In the genomic region with DNA sequence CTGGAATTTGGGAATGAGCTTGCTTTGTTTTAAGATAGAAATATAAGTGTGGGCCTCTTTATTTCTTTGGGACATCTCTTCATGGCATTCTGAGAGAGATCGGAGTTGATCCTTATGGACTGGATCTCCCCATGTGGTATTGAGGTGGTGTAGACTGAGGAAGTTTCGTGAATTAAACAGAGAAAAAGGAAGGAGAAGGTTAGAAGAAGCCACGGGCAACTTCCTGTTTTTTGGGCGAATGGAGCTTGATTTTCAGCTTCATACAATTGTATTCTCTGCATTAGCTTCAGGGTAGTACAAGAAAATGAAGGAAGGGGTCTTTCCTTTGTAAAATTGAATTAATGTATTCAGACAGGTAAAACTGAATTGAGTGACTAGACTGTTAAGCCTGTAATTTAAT, we compare ENCODE assay signal across 28 cellular contexts.
A peak's percentile ranks its signal among the peaks of the same experiment; 100 is the strongest.
DNase-seq lines count a peak whose midpoint lies in the region; ATAC-seq, FAIRE-seq and TF ChIP-seq lines count a peak whose summit lies in the region.
"Had no signal": no experiment of that assay in that cellular context is flagged by ENCODE, and none has a peak within 500 bp of the region (broad histone marks: within the 10 kb centered on the region; RNA-seq: fewer than 3 reads in every experiment).

No MANE protein-coding gene starts in this region.

- WGBS in endodermal cell (ENCODE audit: insufficient coverage in 1 of 2, insufficient read length in 1 of 2), 2 experiments: 87 to 92% methylated on average over 3 of the region's 4 CpGs

- H3K4me1 Mint-ChIP-seq in CD14-positive monocyte (peaks cover 11% of the 10 kb centered on the region), astrocyte (ENCODE audit: low read depth, unreplicated experiment) (peaks cover 5% of the 10 kb centered on the region), endodermal cell (peaks cover 15% of the 10 kb centered on the region)

- DNase-seq in CD14-positive monocyte (ENCODE audit: low spot score) (no peak), KBM-7 (peak; percentile 78), NOMO-1 treated with DMSO at 0.1 percent for 48 hours (lab: John Stamatoyannopoulos, UW; ENCODE audit: unreplicated experiment) (peak; percentile 66), astrocyte (ENCODE audit: low read depth) (no peak), left lung (no peak), HUDEP-2 (lab: John Stamatoyannopoulos, UW; ENCODE audit: unreplicated experiment in 76 of 76) (no peak), endodermal cell (no peak), SHP77 (lab: John Stamatoyannopoulos, UW) (no peak)
- DNase-seq: activated CD4-positive, alpha-beta T cell treated with anti-CD3 and anti-CD28 coated beads for 4 hours; activated gamma-delta T cell; activated T-cell treated with anti-CD3 and anti-CD28 coated beads, Interleukin-2, amount 50 U/mL, for 24 hours; C1 segment of cervical spinal cord; central memory CD4-positive, alpha-beta T cell; left cardiac atrium; mammary epithelial cell; MM.1S; NCI-H1694 treated with DMSO at 0.1 percent for 48 hours; NK-92 treated with Interleukin-12 subunit alpha and Interleukin-12 subunit beta, amount 100 ng/mL, for 24 hours; SK-N-SH; stimulated activated CD4-positive, alpha-beta T cell treated with anti-CD3 and anti-CD28 coated beads, Interleukin-4, amount 100 ng/mL, for 1 hour; upper lobe of left lung had no signal

- TF ChIP-seq CTCF in CD14-positive monocyte (IDR thresholded peaks at IDR 0.05) (no peak), astrocyte (IDR thresholded peaks at IDR 0.05; ENCODE audit: insufficient read depth, low read depth, low read length) (no peak), left lung (IDR thresholded peaks at IDR 0.05) (no peak), endodermal cell (conservative IDR thresholded peaks at IDR 0.05) (no peak)

- H3K36me3 ChIP-seq in astrocyte (ENCODE audit: insufficient read depth, low read length) (no peaks in the 10 kb centered on the region), left lung (no peaks in the 10 kb centered on the region), endodermal cell (ENCODE audit: control insufficient read depth, insufficient read depth, low read length) (no peaks in the 10 kb centered on the region)
- H3K36me3 ChIP-seq: right atrium auricular region, upper lobe of left lung had no signal

- H3K27me3 ChIP-seq in astrocyte (ENCODE audit: insufficient read depth, low read length) (no peaks in the 10 kb centered on the region), left lung (no peaks in the 10 kb centered on the region), endodermal cell (ENCODE audit: control insufficient read depth, insufficient read depth, low read length, poor library complexity, severe bottlenecking) (peaks cover 14% of the 10 kb centered on the region)
- H3K27me3 ChIP-seq: hepatocyte, right atrium auricular region, upper lobe of left lung had no signal

- in situ Hi-C loops in KBM-7 (cut with MboI; ENCODE audit: low pct_unique_long_range_greater_than_20kb, low sequenced_read_pairs): no loop called here

- no peak overlapping the region for H3K27ac ChIP-seq in astrocyte (ENCODE audit: low read depth, low read length)
- H3K27ac ChIP-seq in left lung: no peak overlapping the region
- H3K27ac ChIP-seq in endodermal cell (ENCODE audit: low read depth, low read length): no peak overlapping the region
- H3K27ac ChIP-seq: hepatocyte, parathyroid adenoma, right atrium auricular region, RWPE1, upper lobe of left lung had no signal

- H3K27ac Mint-ChIP-seq in CD14-positive monocyte (peak overlapping the region in 4 of 7 donors; percentile 13 to 72 (median 34)), astrocyte (ENCODE audit: unreplicated experiment) (no peak overlapping the region), endodermal cell (no peak overlapping the region)
- H3K27ac Mint-ChIP-seq: activated T-cell treated with anti-CD3 and anti-CD28 coated beads, Interleukin-2, amount 50 U/mL, for 24 hours; stimulated activated memory B cell treated with anti-CD40 and anti-IgM and Interleukin-4, amounts not matched to agents 10 μg/mL and 1 μg/mL and 100 μg/mL, for 72 hours had no signal

- H3K27me3 Mint-ChIP-seq in CD14-positive monocyte (ENCODE audit: low read depth in 3 of 3): peaks cover 0 to 2% (median under 1%) of the 10 kb centered on the region in 3 donors
- H3K27me3 Mint-ChIP-seq in astrocyte (ENCODE audit: low read depth, unreplicated experiment): peaks cover 2% of the 10 kb centered on the region
- peaks cover 42% of the 10 kb centered on the region for H3K27me3 Mint-ChIP-seq in endodermal cell (ENCODE audit: insufficient read depth)
- H3K27me3 Mint-ChIP-seq: activated T-cell treated with anti-CD3 and anti-CD28 coated beads, Interleukin-2, amount 50 U/mL, for 24 hours; stimulated activated memory B cell treated with anti-CD40 and anti-IgM and Interleukin-4, amounts not matched to agents 10 μg/mL and 1 μg/mL and 100 μg/mL, for 72 hours had no signal

- H3K4me3 ChIP-seq in astrocyte (ENCODE audit: insufficient read depth, low read depth, low read length) (no peak overlapping the region), left lung (no peak overlapping the region), endodermal cell (ENCODE audit: low read length) (no peak overlapping the region)
- H3K4me3 ChIP-seq: hepatocyte, right atrium auricular region, upper lobe of left lung had no signal

- no peaks in the 10 kb centered on the region for H3K9me3 ChIP-seq in astrocyte (ENCODE audit: insufficient read depth, low read depth, low read length)
- no peaks in the 10 kb centered on the region for H3K9me3 ChIP-seq in left lung
- H3K9me3 ChIP-seq in endodermal cell (ENCODE audit: control insufficient read depth, low read length): no peaks in the 10 kb centered on the region
- H3K9me3 ChIP-seq: right atrium auricular region, SK-N-SH, upper lobe of left lung had no signal

- H3K36me3 Mint-ChIP-seq in CD14-positive monocyte: no peaks in the 10 kb centered on the region
- H3K36me3 Mint-ChIP-seq in astrocyte (ENCODE audit: low read depth, unreplicated experiment): no peaks in the 10 kb centered on the region
- no peaks in the 10 kb centered on the region for H3K36me3 Mint-ChIP-seq in endodermal cell (ENCODE audit: low read depth)
- H3K36me3 Mint-ChIP-seq: stimulated activated memory B cell treated with anti-CD40 and anti-IgM and Interleukin-4, amounts not matched to agents 10 μg/mL and 1 μg/mL and 100 μg/mL, for 72 hours had no signal

- no peak for ATAC-seq in left lung
- ATAC-seq: left cardiac atrium; stimulated activated memory B cell treated with anti-CD40 and anti-IgM and Interleukin-4, amounts not matched to agents 10 μg/mL and 1 μg/mL and 100 μg/mL, for 72 hours had no signal

- H3K9ac ChIP-seq in astrocyte (ENCODE audit: low read length) (no peak overlapping the region), endodermal cell (ENCODE audit: extremely low read depth, low read length, poor library complexity, severe bottlenecking) (no peak overlapping the region)
- H3K9ac ChIP-seq: parathyroid adenoma, SK-N-SH had no signal

- no peaks in the 10 kb centered on the region for H3K79me2 ChIP-seq in astrocyte (ENCODE audit: insufficient read depth, low read length)
- H3K79me2 ChIP-seq: hepatocyte, parathyroid adenoma had no signal

- H3K9me3 Mint-ChIP-seq in CD14-positive monocyte (peaks cover 0 to 3% (median 0%) of the 10 kb centered on the region in 7 donors), astrocyte (ENCODE audit: unreplicated experiment) (no peaks in the 10 kb centered on the region), endodermal cell (no peaks in the 10 kb centered on the region)
- H3K9me3 Mint-ChIP-seq: activated T-cell treated with anti-CD3 and anti-CD28 coated beads, Interleukin-2, amount 50 U/mL, for 24 hours; stimulated activated memory B cell treated with anti-CD40 and anti-IgM and Interleukin-4, amounts not matched to agents 10 μg/mL and 1 μg/mL and 100 μg/mL, for 72 hours had no signal

- H3K4me1 ChIP-seq in astrocyte (ENCODE audit: insufficient read depth, low read length) (no peaks in the 10 kb centered on the region), left lung (peaks cover 0 to 6% of the 10 kb centered on the region in 2 donors), endodermal cell (ENCODE audit: control insufficient read depth, insufficient read depth, low read length) (no peaks in the 10 kb centered on the region)
- H3K4me1 ChIP-seq: right atrium auricular region had no signal

- H3K4me3 Mint-ChIP-seq in CD14-positive monocyte (peak overlapping the region in 1 of 2 donors; percentile 67), astrocyte (ENCODE audit: unreplicated experiment) (no peak overlapping the region), endodermal cell (no peak overlapping the region)
- H3K4me3 Mint-ChIP-seq: activated T-cell treated with anti-CD3 and anti-CD28 coated beads, Interleukin-2, amount 50 U/mL, for 24 hours; stimulated activated memory B cell treated with anti-CD40 and anti-IgM and Interleukin-4, amounts not matched to agents 10 μg/mL and 1 μg/mL and 100 μg/mL, for 72 hours had no signal

- no peak overlapping the region for H2AFZ ChIP-seq in astrocyte (ENCODE audit: low read depth, low read length)
- H2AFZ ChIP-seq: hepatocyte, parathyroid adenoma had no signal

- intact Hi-C loops in CD14-positive monocyte (cut with micrococcal nuclease): no loop called here
- intact Hi-C loops in left lung (cut with DNase I): no loop called here

- H4K20me1 ChIP-seq in astrocyte (ENCODE audit: insufficient read depth, low read length): no peaks in the 10 kb centered on the region

- no peak overlapping the region for H3K4me2 ChIP-seq in astrocyte (ENCODE audit: low read length)
- H3K4me2 ChIP-seq: hepatocyte, SK-N-SH had no signal

- peak; percentile 9 for FAIRE-seq in astrocyte (lab: Jason Lieb, UNC)
- FAIRE-seq: frontal cortex, H1 had no signal

Comparison
In these comparisons a context has a peak if more than half of its experiments do, and no peak if none do; other contexts are left out.
1. DNase-seq: peak in KBM-7 (single experiment) and NOMO-1 treated with DMSO at 0.1 percent for 48 hours (single experiment); none in CD14-positive monocyte (single experiment), astrocyte (single experiment), left lung (0 of 2), HUDEP-2 (0 of 76), endodermal cell (single experiment) and SHP77 (0 of 2).
2. H3K27ac Mint-ChIP-seq: peak in CD14-positive monocyte (4 of 7); none in astrocyte (single experiment) and endodermal cell (single experiment).